Comparison of ENCODE assay signal across 1 cellular context in the genomic region with DNA sequence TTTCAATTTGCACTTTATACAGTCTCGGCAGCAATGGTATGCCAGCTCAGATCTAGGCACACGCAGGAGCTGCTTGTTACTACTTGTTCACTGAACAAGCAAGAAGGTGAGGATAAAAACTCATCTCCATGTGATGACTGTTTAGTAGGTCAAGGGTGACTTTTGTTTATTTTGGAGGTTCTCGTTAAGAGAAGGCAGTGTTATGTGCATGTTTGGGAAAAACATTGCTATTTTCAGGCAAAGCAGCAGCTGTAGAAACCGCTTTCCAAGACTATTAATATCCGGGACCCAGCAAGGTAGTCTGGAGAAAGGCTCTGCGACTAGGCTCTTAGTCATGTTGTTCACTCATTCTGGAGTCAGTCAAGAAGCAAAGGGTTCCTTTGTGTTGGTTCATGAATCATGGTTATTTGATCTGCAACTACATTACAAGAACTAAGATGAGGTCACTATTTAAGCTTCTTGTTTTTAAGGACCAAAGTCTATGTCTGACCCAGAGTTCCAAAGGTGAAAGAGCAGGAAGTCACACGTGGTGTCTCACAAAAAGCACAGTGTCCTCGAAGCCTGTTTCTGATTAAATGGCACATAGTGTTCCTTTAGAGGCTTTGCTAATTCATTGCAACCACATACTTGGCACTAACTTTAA.
TF ChIP-seq lines count a peak whose summit lies in the region.

No MANE protein-coding gene starts in this region.

TF ChIP-seq in HCT116, 20 proteins besides CTCF, POLR2A, EP300 and RAD21 (continued from another document):
- TF ChIP-seq, protein P1, sequence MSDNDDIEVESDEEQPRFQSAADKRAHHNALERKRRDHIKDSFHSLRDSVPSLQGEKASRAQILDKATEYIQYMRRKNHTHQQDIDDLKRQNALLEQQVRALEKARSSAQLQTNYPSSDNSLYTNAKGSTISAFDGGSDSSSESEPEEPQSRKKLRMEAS (IDR thresholded peaks at IDR 0.05), result peak; percentile 87
- peak; percentile 66; the same call in 1 of the 2 replicates for TF ChIP-seq FOSL1 (IDR thresholded peaks at IDR 0.05; ENCODE audit: low read depth)
- TF ChIP-seq POLR2AphosphoS5 (IDR thresholded peaks at IDR 0.05; ENCODE audit: low read depth, low read length), result peak; percentile 14; the same call in 1 of the 2 replicates
- TF ChIP-seq CBX3 (IDR thresholded peaks at IDR 0.05; ENCODE audit: low read depth), result peak; percentile 51; the same call in 1 of the 2 replicates
- TF ChIP-seq CEBPB (IDR thresholded peaks at IDR 0.05; ENCODE audit: low read depth), result peak; percentile 32; the same call in 1 of the 2 replicates
